In genomic region chr3:65749066-65749465, GRCh38 we compare ENCODE assay signal across 35 cellular contexts.
"Had no signal": no experiment of that assay in that cellular context is flagged by ENCODE, and none has a peak within 500 bp of the region (broad histone marks: within the 10 kb centered on the region; RNA-seq: fewer than 3 reads in every experiment).

No MANE protein-coding gene starts in this region.

- H3K4me3 ChIP-seq: MG63, Peyer's patch, SK-N-MC had no signal

- FAIRE-seq: bronchial epithelial cell had no signal

- H3K36me3 ChIP-seq: MG63, Peyer's patch, WERI-Rb-1 had no signal

- DNase-seq: activated CD4-positive, alpha-beta memory T cell treated with anti-CD3 and anti-CD28 coated beads, Interleukin-2, amount 10 ng/mL, durations not matched to agents 7 days and 5 days; activated CD4-positive, alpha-beta T cell treated with anti-CD3 and anti-CD28 coated beads for 1 hour; activated CD4-positive, alpha-beta T cell treated with anti-CD3 and anti-CD28 coated beads for 48 hours; activated CD4-positive, CD25-positive, alpha-beta regulatory T cell; activated CD8-positive, alpha-beta memory T cell treated with anti-CD3 and anti-CD28 coated beads for 24 hours; activated CD8-positive, alpha-beta memory T cell treated with anti-CD3 and anti-CD28 coated beads, Interleukin-2, amount 10 ng/mL, durations not matched to agents 7 days and 5 days; activated CD8-positive, alpha-beta memory T cell treated with anti-CD3 and anti-CD28 coated beads, Interleukin-2, amount 50 U/mL, for 48 hours; activated effector memory CD4-positive, alpha-beta T cell treated with Interleukin-2 at 50 U/mL for 16 hours; activated naive CD4-positive, alpha-beta T cell; activated naive CD4-positive, alpha-beta T cell treated with anti-CD3 and anti-CD28 coated beads, Interleukin-2, amount 50 U/mL, for 16 hours; activated naive CD8-positive, alpha-beta T cell treated with anti-CD3 and anti-CD28 coated beads for 36 hours; activated T-cell treated with anti-CD3 and anti-CD28 coated beads, Interleukin-2, amount 50 U/mL, for 48 hours; caudate nucleus; Karpas-422; KBM-7; MG63; NCI-H1048; NCI-H1105 treated with DMSO at 0.1 percent for 48 hours; NCI-H1436; NCI-H1694; NCI-H1930; NCI-H2081 treated with DMSO at 0.1 percent for 48 hours; NCI-H2171; NCI-H510A; NCI-H526; NCI-H748 treated with DMSO at 0.1 percent for 48 hours; NK-92 treated with Interleukin-12 subunit alpha and Interleukin-12 subunit beta, amount 100 ng/mL, for 24 hours; PC-3; Peyer's patch; RPMI8226; SIG-M5; T1000; WERI-Rb-1 had no signal

- H3K4me1 ChIP-seq: Peyer's patch had no signal

- H3K27ac ChIP-seq: Peyer's patch, SK-N-MC, WERI-Rb-1 had no signal

- ATAC-seq: activated CD8-positive, alpha-beta memory T cell treated with anti-CD3 and anti-CD28 coated beads, Interleukin-2, amount 10 ng/mL, durations not matched to agents 7 days and 5 days; PC-3 had no signal

- H3K27me3 ChIP-seq: MG63, Peyer's patch had no signal

- H3K9me3 ChIP-seq: MG63, Peyer's patch had no signal
